ENCODE assay signal across 8 cellular contexts in the genomic region with DNA sequence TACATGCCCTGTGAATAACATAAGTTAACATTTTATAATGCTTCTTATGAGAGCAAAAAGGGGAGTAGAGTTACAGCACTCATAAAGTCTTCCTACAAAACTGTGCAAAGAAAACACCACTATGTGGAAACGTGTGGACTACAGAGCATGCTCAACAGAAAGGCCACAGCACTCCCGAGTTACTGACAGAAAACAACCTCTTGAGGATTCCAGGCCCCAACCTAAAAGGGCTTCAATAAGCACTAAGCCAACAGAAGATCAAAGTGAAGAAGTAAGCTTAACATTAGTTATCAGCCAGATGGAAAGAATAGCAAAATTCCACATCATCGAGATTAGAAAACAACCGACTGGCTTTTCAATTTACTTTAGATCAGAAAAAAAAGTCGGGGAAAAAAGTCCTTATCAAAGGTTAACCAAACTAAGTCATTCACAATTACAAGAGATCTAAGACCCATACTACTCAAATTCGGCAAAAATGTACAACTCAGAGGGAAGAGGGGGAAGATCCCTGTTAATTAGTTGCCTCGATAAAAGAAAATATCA. TPM values are rescaled to one million over a fixed set of nuclear protein-coding genes. Genes with fewer than 3 reads are reported as not detected.
DNase-seq lines count a peak whose midpoint lies in the region; ATAC-seq and TF ChIP-seq lines count a peak whose summit lies in the region.

No MANE protein-coding gene starts in this region.

- H3K4me3 ChIP-seq in neutrophil (ENCODE audit: low read depth in 1 of 2, low read length in 1 of 2), result peak overlapping the region; percentile 77 to 96

- TF ChIP-seq CTCF in 22Rv1 (IDR thresholded peaks at IDR 0.05) (no peak), neutrophil (IDR thresholded peaks at IDR 0.05) (no peak)

- no peaks in the 10 kb centered on the region for H3K9me3 ChIP-seq in ES-I3 (ENCODE audit: control insufficient read depth, insufficient read depth, low read length)
- H3K9me3 ChIP-seq in neutrophil, result no peaks in the 10 kb centered on the region

- no peak for TF ChIP-seq POLR2A in erythroblast (IDR thresholded peaks at IDR 0.05; ENCODE audit: low read length)

- peak; percentile 9; the same call in 2 of the 3 replicates for ATAC-seq in SK-N-SH treated with all-trans-retinoic acid at 6 μM for 48 hours
- ATAC-seq in left lobe of liver, result no peak
- no peak for ATAC-seq in HG03135 (IDR thresholded peaks at IDR 0.05; ENCODE audit: unreplicated experiment)

- H3K9ac ChIP-seq in ES-I3 (ENCODE audit: low read depth, low read length), result peak overlapping the region; percentile 91

- no peaks in the 10 kb centered on the region for H3K36me3 ChIP-seq in ES-I3 (ENCODE audit: insufficient read depth, low read length)
- no peaks in the 10 kb centered on the region for H3K36me3 ChIP-seq in neutrophil

- DNase-seq in erythroblast (lab: John Stamatoyannopoulos, UW) (peak; percentile 69 to 81), left lobe of liver (ENCODE audit: low spot score) (no peak), KG1 (lab: John Stamatoyannopoulos, UW) (no peak)

- H3K27me3 ChIP-seq in neutrophil, result no peaks in the 10 kb centered on the region

- H3K27ac ChIP-seq in 22Rv1, result peak overlapping the region; percentile 98
- peak overlapping the region; percentile 100 for H3K27ac ChIP-seq in neutrophil

- H3K4me1 ChIP-seq in ES-I3 (ENCODE audit: insufficient read depth, low read length) (peaks cover 6% of the 10 kb centered on the region), neutrophil (ENCODE audit: control insufficient read depth in 1 of 2, insufficient read depth in 1 of 2, low read depth in 1 of 2, low read length in 1 of 2) (peaks cover 39 to 47% of the 10 kb centered on the region in 2 experiments)

TF ChIP-seq in SK-N-SH treated with all-trans-retinoic acid at 6 μM for 48 hours, 23 proteins besides CTCF, POLR2A, EP300 and RAD21:
- TF ChIP-seq ISL1 (CRISPR knock-in tag; IDR thresholded peaks at IDR 0.05) (no peak), OSR1 (CRISPR knock-in tag; IDR thresholded peaks at IDR 0.05) (no peak), ZFP30 (CRISPR knock-in tag; IDR thresholded peaks at IDR 0.05) (no peak)
- TF ChIP-seq, protein P1, sequence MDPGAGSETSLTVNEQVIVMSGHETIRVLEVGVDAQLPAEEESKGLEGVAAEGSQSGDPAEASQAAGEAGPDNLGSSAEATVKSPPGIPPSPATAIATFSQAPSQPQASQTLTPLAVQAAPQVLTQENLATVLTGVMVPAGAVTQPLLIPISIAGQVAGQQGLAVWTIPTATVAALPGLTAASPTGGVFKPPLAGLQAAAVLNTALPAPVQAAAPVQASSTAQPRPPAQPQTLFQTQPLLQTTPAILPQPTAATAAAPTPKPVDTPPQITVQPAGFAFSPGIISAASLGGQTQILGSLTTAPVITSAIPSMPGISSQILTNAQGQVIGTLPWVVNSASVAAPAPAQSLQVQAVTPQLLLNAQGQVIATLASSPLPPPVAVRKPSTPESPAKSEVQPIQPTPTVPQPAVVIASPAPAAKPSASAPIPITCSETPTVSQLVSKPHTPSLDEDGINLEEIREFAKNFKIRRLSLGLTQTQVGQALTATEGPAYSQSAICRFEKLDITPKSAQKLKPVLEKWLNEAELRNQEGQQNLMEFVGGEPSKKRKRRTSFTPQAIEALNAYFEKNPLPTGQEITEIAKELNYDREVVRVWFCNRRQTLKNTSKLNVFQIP (CRISPR knock-in tag; IDR thresholded peaks at IDR 0.05; ENCODE audit: borderline replicate concordance, low read depth), result no peak

RNA-seq across cellular contexts. Expression of gene KBTBD2, which starts 1.5 kb away (rescaled TPM):
- 8.5 TPM for total RNA-seq in left lobe of liver

Comparison
In these comparisons a context has a peak if more than half of its experiments do, and no peak if none do; other contexts are left out.
1. DNase-seq: peak in erythroblast (2 of 2); none in left lobe of liver (single experiment) and KG1 (single experiment).